Comparison of ENCODE assay signal across 1 cellular context in genomic region chr6:31827286-31828079, GRCh38.
TF ChIP-seq lines count a peak whose summit lies in the region.

Gene HSPA1B (plus strand): TSS chr6:31827738. CDS start chr6:31827951, 213 bp downstream.

TF ChIP-seq in GM12878, 131 proteins besides CTCF, POLR2A, EP300 and RAD21 (continued from another document and continues in another):
- TF ChIP-seq PRDM15 (CRISPR knock-in tag; IDR thresholded peaks at IDR 0.05) (no peak), ZNF274 (IDR thresholded peaks at IDR 0.05; ENCODE audit: insufficient read depth, insufficient read length) (no peak), BMI1 (IDR thresholded peaks at IDR 0.05; ENCODE audit: borderline replicate concordance) (peak; percentile 90), IRF3 (IDR thresholded peaks at IDR 0.05) (no peak), RB1 (IDR thresholded peaks at IDR 0.05; ENCODE audit: borderline replicate concordance) (0 out of 2 replicates have a peak, but pooled peaks have one; percentile 61), MAX (IDR thresholded peaks at IDR 0.05; ENCODE audit: low read depth, low read length) (no peak), ASH2L (IDR thresholded peaks at IDR 0.05; ENCODE audit: borderline replicate concordance, low read depth) (no peak), CHD2 (IDR thresholded peaks at IDR 0.05; ENCODE audit: borderline replicate concordance, low read depth, low read length) (no peak; the same call in 1 of the 2 replicates), PKNOX1 (IDR thresholded peaks at IDR 0.05) (peak; percentile 99), NBN (IDR thresholded peaks at IDR 0.05) (0 out of 2 replicates have a peak, but pooled peaks have one; percentile 23), E4F1 (IDR thresholded peaks at IDR 0.05; ENCODE audit: borderline replicate concordance, partially characterized antibody) (no peak), CHD4 (IDR thresholded peaks at IDR 0.05) (no peak), BCL11A (IDR thresholded peaks at IDR 0.05; ENCODE audit: low read depth, low read length) (no peak), LARP7 (IDR thresholded peaks at IDR 0.05) (peak; percentile 66; the same call in 1 of the 2 replicates), SUZ12 (IDR thresholded peaks at IDR 0.05; ENCODE audit: unreplicated experiment) (no peak), ZBTB4 (CRISPR knock-in tag; IDR thresholded peaks at IDR 0.05) (no peak), EZH2 (IDR thresholded peaks at IDR 0.05; ENCODE audit: borderline replicate concordance, control insufficient read depth, low read depth, low read length) (no peak), GATAD2B (conservative IDR thresholded peaks at IDR 0.05; ENCODE audit: low read depth) (peak; percentile 64; the same call in 1 of the 2 replicates), MYB (IDR thresholded peaks at IDR 0.05; ENCODE audit: borderline replicate concordance, low read depth, low read length) (no peak), RELB (IDR thresholded peaks at IDR 0.05; ENCODE audit: low read depth) (peak; percentile 63; the same call in 1 of the 2 replicates), ATF7 (IDR thresholded peaks at IDR 0.05; ENCODE audit: low read depth) (no peak), HCFC1 (IDR thresholded peaks at IDR 0.05; ENCODE audit: low read length) (no peak), PAX8 (IDR thresholded peaks at IDR 0.05) (no peak), TCF12 (IDR thresholded peaks at IDR 0.05; ENCODE audit: low read depth, low read length) (peak; percentile 88; the same call in 1 of the 2 replicates), BACH1 (IDR thresholded peaks at IDR 0.05; ENCODE audit: borderline replicate concordance) (peak; percentile 78; the same call in 1 of the 2 replicates), PML (IDR thresholded peaks at IDR 0.05; ENCODE audit: low read length) (peak; percentile 93), NKRF (conservative IDR thresholded peaks at IDR 0.05) (peak; percentile 70; the same call in 1 of the 2 replicates), ELK1 (IDR thresholded peaks at IDR 0.05; ENCODE audit: low read depth, low read length) (no peak), ZNF592 (IDR thresholded peaks at IDR 0.05) (no peak)
